In genomic region chr3:172735014-172735413, GRCh38 we compare ENCODE assay signal across 32 cellular contexts.
"Had no signal": no experiment of that assay in that cellular context is flagged by ENCODE, and none has a peak within 500 bp of the region (broad histone marks: within the 10 kb centered on the region; RNA-seq: fewer than 3 reads in every experiment).

No MANE protein-coding gene starts in this region.

- ATAC-seq: activated CD4-positive, alpha-beta T cell treated with anti-CD3 and anti-CD28 coated beads for 36 hours; activated CD4-positive, CD25-positive, alpha-beta regulatory T cell treated with anti-CD3 and anti-CD28 coated beads, Interleukin-2, amount 50 U/mL, for 24 hours; activated CD8-positive, alpha-beta memory T cell treated with anti-CD3 and anti-CD28 coated beads, Interleukin-2, amount 10 ng/mL, durations not matched to agents 7 days and 5 days; activated CD8-positive, alpha-beta T cell treated with anti-CD3 and anti-CD28 coated beads, Interleukin-2, amount 10 ng/mL, durations not matched to agents 7 days and 5 days; activated naive CD8-positive, alpha-beta T cell treated with anti-CD3 and anti-CD28 coated beads, Interleukin-2, amount 50 U/mL, for 24 hours; WTC11 had no signal

- FAIRE-seq: bronchial epithelial cell had no signal

- H3K4me3 ChIP-seq: ascending aorta, cardiac muscle cell had no signal

- H3K36me3 ChIP-seq: ascending aorta, cardiac muscle cell, WERI-Rb-1 had no signal

- H3K9me3 ChIP-seq: ascending aorta had no signal

- H3K27ac ChIP-seq: ascending aorta, cardiac muscle cell, WERI-Rb-1 had no signal

- H3K4me1 ChIP-seq: ascending aorta had no signal

- DNase-seq: activated CD4-positive, alpha-beta memory T cell treated with anti-CD3 and anti-CD28 coated beads, Interleukin-2, amount 10 ng/mL, durations not matched to agents 7 days and 5 days; activated CD4-positive, alpha-beta T cell treated with anti-CD3 and anti-CD28 coated beads for 1 hour; activated CD4-positive, alpha-beta T cell treated with anti-CD3 and anti-CD28 coated beads for 36 hours; activated CD4-positive, alpha-beta T cell treated with anti-CD3 and anti-CD28 coated beads for 48 hours; activated CD4-positive, alpha-beta T cell treated with anti-CD3 and anti-CD28 coated beads, Interleukin-2, amount 10 ng/mL, durations not matched to agents 7 days and 5 days; activated CD4-positive, alpha-beta T cell treated with anti-CD3 and anti-CD28 coated beads, Interleukin-2, amount 50 U/mL, for 48 hours; activated CD4-positive, CD25-positive, alpha-beta regulatory T cell; activated CD8-positive, alpha-beta memory T cell treated with anti-CD3 and anti-CD28 coated beads for 24 hours; activated CD8-positive, alpha-beta memory T cell treated with anti-CD3 and anti-CD28 coated beads, Interleukin-2, amount 10 ng/mL, durations not matched to agents 7 days and 5 days; activated CD8-positive, alpha-beta memory T cell treated with anti-CD3 and anti-CD28 coated beads, Interleukin-2, amount 50 U/mL, for 48 hours; activated CD8-positive, alpha-beta T cell treated with anti-CD3 and anti-CD28 coated beads, Interleukin-2, amount 10 ng/mL, durations not matched to agents 7 days and 5 days; activated effector memory CD4-positive, alpha-beta T cell treated with Interleukin-2 at 50 U/mL for 16 hours; activated gamma-delta T cell; activated naive CD4-positive, alpha-beta T cell treated with anti-CD3 and anti-CD28 coated beads, Interleukin-2, amount 10 ng/mL, durations not matched to agents 7 days and 5 days; activated naive CD4-positive, alpha-beta T cell treated with Interleukin-2 at 50 U/mL for 16 hours; activated naive CD8-positive, alpha-beta T cell treated with anti-CD3 and anti-CD28 coated beads, Interleukin-2, amount 10 ng/mL, durations not matched to agents 7 days and 5 days; activated naive CD8-positive, alpha-beta T cell treated with anti-CD3 and anti-CD28 coated beads, Interleukin-2, amount 50 U/mL, for 24 hours; activated T-cell treated with anti-CD3 and anti-CD28 coated beads, Interleukin-2, amount 50 U/mL, for 24 hours; activated T-cell treated with anti-CD3 and anti-CD28 coated beads, Interleukin-2, amount 50 U/mL, for 48 hours; amygdala; anterior cingulate cortex; caudate nucleus; cerebellar nuclear complex; T-helper 1 cell; T-helper 2 cell; T-helper 9 cell; WERI-Rb-1 had no signal

- H3K27me3 ChIP-seq: ascending aorta, cardiac muscle cell had no signal
